In the genomic region with DNA sequence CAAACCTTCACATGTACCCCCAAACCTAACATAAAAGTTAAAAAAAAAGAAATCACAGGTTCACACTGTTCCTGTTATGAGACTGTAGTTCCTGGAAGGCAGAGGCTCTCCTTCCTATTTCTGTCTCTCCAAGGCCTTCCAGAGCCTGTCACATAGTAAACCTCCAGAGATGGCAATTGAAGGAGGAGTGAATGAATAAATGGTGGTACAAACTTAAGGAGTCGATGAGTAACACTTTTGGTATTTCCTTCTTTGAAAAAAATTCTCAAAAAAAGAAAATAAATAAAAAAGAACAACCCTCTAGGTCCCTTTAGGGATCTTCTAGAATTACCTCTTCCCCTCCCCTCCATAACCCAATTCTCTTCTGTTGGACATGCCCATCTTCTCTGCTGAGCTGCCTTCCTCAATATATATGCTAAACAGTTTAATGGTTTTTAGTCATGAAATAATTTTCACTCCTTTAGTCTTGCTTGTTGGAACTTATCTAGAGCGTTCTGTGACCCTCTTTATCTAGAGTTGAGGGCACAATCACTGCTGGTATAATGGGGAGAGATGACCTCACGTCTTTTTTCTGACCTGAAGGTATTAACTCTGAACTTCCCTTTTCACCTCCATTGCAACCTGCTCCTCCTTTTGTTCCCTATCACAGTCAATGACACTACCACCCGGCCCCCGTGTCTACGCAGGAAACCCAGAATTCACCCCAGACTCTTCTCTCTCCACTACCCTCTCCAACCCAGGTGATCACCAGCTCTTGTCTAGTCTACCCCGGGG, we compare ENCODE assay signal across 9 cellular contexts. TPM values are rescaled to one million over a fixed set of nuclear protein-coding genes. Genes with fewer than 3 reads are reported as not detected.
DNase-seq lines count a peak whose midpoint lies in the region; ATAC-seq, FAIRE-seq and TF ChIP-seq lines count a peak whose summit lies in the region.
"Had no signal": no experiment of that assay in that cellular context is flagged by ENCODE, and none has a peak within 500 bp of the region (broad histone marks: within the 10 kb centered on the region; RNA-seq: fewer than 3 reads in every experiment).

No MANE protein-coding gene starts in this region.

- H3K4me3 Mint-ChIP-seq in natural killer cell (peak overlapping the region; percentile 51), CD14-positive monocyte (peak overlapping the region in 1 of 2 donors; percentile 96)

- H3K4me3 ChIP-seq in OCI-LY1 (ENCODE audit: low read depth, low read length, poor library complexity, severe bottlenecking) (no peak overlapping the region), bronchial epithelial cell (ENCODE audit: low read depth, low read length) (no peak overlapping the region)

- H3K4me1 Mint-ChIP-seq in natural killer cell (peaks cover 40 to 43% of the 10 kb centered on the region in 2 donors), CD14-positive monocyte (peaks cover 38% of the 10 kb centered on the region)

- no peaks in the 10 kb centered on the region for H3K27me3 ChIP-seq in OCI-LY1 (ENCODE audit: insufficient read depth, low read length)
- no peaks in the 10 kb centered on the region for H3K27me3 ChIP-seq in bronchial epithelial cell (ENCODE audit: control insufficient read depth, insufficient read depth, low read length)
- H3K27me3 ChIP-seq: SJCRH30 had no signal

- H3K9me2 ChIP-seq in OCI-LY1 (ENCODE audit: low read depth, low read length): no peaks in the 10 kb centered on the region

- ATAC-seq in natural killer cell (no peak), GM21515 (IDR thresholded peaks at IDR 0.05; ENCODE audit: unreplicated experiment) (no peak)

- no peaks in the 10 kb centered on the region for H3K9me3 Mint-ChIP-seq in natural killer cell
- no peaks in the 10 kb centered on the region for H3K9me3 Mint-ChIP-seq in CD14-positive monocyte

- intact Hi-C loops in natural killer cell (cut with micrococcal nuclease) (loop anchor here (5.0 kb wide), 1 partner anchor 495 kb away; no protein-coding TSS in a partner anchor), CD14-positive monocyte (cut with micrococcal nuclease) (loop anchor here in 1 of 2 donors (2.0 to 10.0 kb wide), 2 partner anchors 43 to 263 kb away; no protein-coding TSS in a partner anchor)

- no peaks in the 10 kb centered on the region for H3K9me3 ChIP-seq in OCI-LY1 (ENCODE audit: low read length)
- H3K9me3 ChIP-seq: SJCRH30 had no signal

- H3K4me1 ChIP-seq in OCI-LY1 (ENCODE audit: insufficient read depth, low read length, severe bottlenecking): peaks cover 29% of the 10 kb centered on the region

- peaks cover 21% of the 10 kb centered on the region; the same call in 1 of the 2 replicates for H3K36me3 ChIP-seq in OCI-LY1 (ENCODE audit: insufficient read depth, low read length)
- H3K36me3 ChIP-seq in bronchial epithelial cell (ENCODE audit: control insufficient read depth, insufficient read depth, low read length): no peaks in the 10 kb centered on the region

- H3K9ac ChIP-seq in OCI-LY1 (ENCODE audit: low read length): peak overlapping the region; percentile 77

- H3K36me3 Mint-ChIP-seq in natural killer cell (no peaks in the 10 kb centered on the region), CD14-positive monocyte (peaks cover 0 to 2% of the 10 kb centered on the region in 2 donors)

- H4K20me1 ChIP-seq in OCI-LY1 (ENCODE audit: insufficient read depth, low read length): peaks cover 5% of the 10 kb centered on the region; the same call in 1 of the 2 replicates

- H3F3A ChIP-seq in OCI-LY1 (ENCODE audit: insufficient read depth, low read length): no peaks in the 10 kb centered on the region

- DNase-seq in COLO829 (ENCODE audit: low spot score) (peak; percentile 44), bronchial epithelial cell (ENCODE audit: low read depth) (peak; percentile 40), natural killer cell (no peak), NCI-H128 (lab: John Stamatoyannopoulos, UW; ENCODE audit: unreplicated experiment) (no peak), CD14-positive monocyte (ENCODE audit: low spot score) (no peak)
- no peak for DNase-seq in stimulated activated CD4-positive, alpha-beta T cell treated with anti-CD3 and anti-CD28 coated beads, Interleukin-4, amount 100 ng/mL, for 1 hour
- DNase-seq: SJCRH30 had no signal

- H3K4me2 ChIP-seq in OCI-LY1 (ENCODE audit: low read length): peak overlapping the region; percentile 94

- peaks cover 30% of the 10 kb centered on the region for H3K79me2 ChIP-seq in OCI-LY1 (ENCODE audit: insufficient read depth, low read length)

- H2AFZ ChIP-seq in OCI-LY1 (ENCODE audit: low read length): no peak overlapping the region

- no peak overlapping the region for H3K27ac ChIP-seq in OCI-LY1 (ENCODE audit: low read depth, low read length, poor library complexity, severe bottlenecking)
- H3K27ac ChIP-seq: SJCRH30 had no signal

- H3K27ac Mint-ChIP-seq in natural killer cell (peak overlapping the region; percentile 98), CD14-positive monocyte (peak overlapping the region in 1 of 7 donors; percentile 60)

- H3K27me3 Mint-ChIP-seq in natural killer cell (ENCODE audit: low read depth in 2 of 2): no peaks in the 10 kb centered on the region
- H3K27me3 Mint-ChIP-seq in CD14-positive monocyte (ENCODE audit: low read depth in 3 of 3): peaks cover 0 to 1% (median 0%) of the 10 kb centered on the region in 3 donors

- TF ChIP-seq CTCF in OCI-LY1 (IDR thresholded peaks at IDR 0.05; ENCODE audit: low read length) (no peak), bronchial epithelial cell (IDR thresholded peaks at IDR 0.05; ENCODE audit: insufficient read depth, low read length, severe bottlenecking) (no peak), natural killer cell (IDR thresholded peaks at IDR 0.05) (no peak), CD14-positive monocyte (IDR thresholded peaks at IDR 0.05) (no peak)

- no peak for FAIRE-seq in bronchial epithelial cell (lab: Jason Lieb, UNC)

RNA-seq across cellular contexts. Expression of a gene that starts 1.7 kb away (rescaled TPM):
- 69.5 and 84.1 TPM in 2 replicates for total RNA-seq in bronchial epithelial cell
- total RNA-seq in natural killer cell: 100 to 1,000 TPM; 214 to 253 (median 214) TPM
- 10 to 100 TPM in 1 of 2 donors, 1 to 10 TPM in 1; 6.0 to 16.3 TPM for polyA plus RNA-seq in CD14-positive monocyte

RNA-seq across cellular contexts. Expression of a gene that starts 12.1 kb away (rescaled TPM):
- total RNA-seq in bronchial epithelial cell (18.7 and 42.6 TPM in 2 replicates), natural killer cell (1 to 10 TPM in 1 of 3 donors, not detected in 2; 1.1 TPM)
- not detected for polyA plus RNA-seq in CD14-positive monocyte
- total RNA-seq: SJCRH30 had no signal

RNA-seq across cellular contexts. Expression of a gene that starts 46.9 kb away (rescaled TPM):
- total RNA-seq in bronchial epithelial cell (not detected in 2 replicates), natural killer cell (not detected)
- not detected for polyA plus RNA-seq in CD14-positive monocyte
- total RNA-seq: SJCRH30 had no signal

RNA-seq across cellular contexts. Expression of a gene that starts 54.5 kb away (rescaled TPM):
- total RNA-seq in bronchial epithelial cell: under 0.01 TPM in 1 of 2 replicates, not detected in the other
- total RNA-seq in natural killer cell: under 1 TPM in 1 of 3 donors, not detected in 2; 0.23 TPM
- polyA plus RNA-seq in CD14-positive monocyte: not detected
- total RNA-seq: SJCRH30 had no signal

Comparison
In these comparisons a context has a peak if more than half of its experiments do, and no peak if none do; other contexts are left out.
1. DNase-seq: peak in COLO829 (single experiment) and bronchial epithelial cell (single experiment); none in natural killer cell (single experiment), stimulated activated CD4-positive, alpha-beta T cell treated with anti-CD3 and anti-CD28 coated beads, Interleukin-4, amount 100 ng/mL, for 1 hour (single experiment), NCI-H128 (single experiment) and CD14-positive monocyte (single experiment).